Comparison of ENCODE assay signal across 8 cellular contexts in genomic region chr14:52552063-52552988, GRCh38. TPM values are rescaled to one million over a fixed set of nuclear protein-coding genes. Genes with fewer than 3 reads are reported as not detected.
DNase-seq lines count a peak whose midpoint lies in the region; ATAC-seq and TF ChIP-seq lines count a peak whose summit lies in the region.

Gene GPR137C, plus strand, starts transcription at chr14:52552836. Its CDS starts 312 bp downstream, at chr14:52553148.
Gene TXNDC16, minus strand, starts transcription at chr14:52552505. Its CDS starts 8,948 bp downstream, at chr14:52543557.

- DNase-seq in AML-193 (lab: John Stamatoyannopoulos, UW) (peak; percentile 98 to 99), NCI-H446 treated with DMSO at 0.1 percent for 48 hours (lab: John Stamatoyannopoulos, UW) (peak; percentile 98), cerebellum (ENCODE audit: low spot score) (peak; percentile 99), islet precursor cell (peak; percentile 100)
- DNase-seq in activated CD4-positive, CD25-positive, alpha-beta regulatory T cell treated with anti-CD3 and anti-CD28 coated beads, Interleukin-2, amount 50 U/mL, for 72 hours: peak; percentile 97
- DNase-seq in stimulated activated CD4-positive, alpha-beta T cell treated with anti-CD3 and anti-CD28 coated beads, Interleukin-12 subunit alpha, Interleukin-12 subunit beta, amount 100 ng/mL, for 4 hours: peak; percentile 98

- ATAC-seq in HG03378 (IDR thresholded peaks at IDR 0.05; ENCODE audit: unreplicated experiment): peak; percentile 97

- TF ChIP-seq POLR2A in GM19099 (IDR thresholded peaks at IDR 0.05; ENCODE audit: extremely low read depth, insufficient read length, low read depth): peak; percentile 90

RNA-seq across cellular contexts. Expression of gene GPR137C, which starts in this region (rescaled TPM):
- total RNA-seq in cerebellum: 41.9 TPM

RNA-seq across cellular contexts. Expression of gene TXNDC16, which starts in this region (rescaled TPM):
- total RNA-seq in cerebellum: 44.9 TPM

Comparison
In these comparisons a context has a peak if more than half of its experiments do, and no peak if none do; other contexts are left out.
1. Peak in every context shown above with its lines: DNase-seq and ATAC-seq.